ENCODE assay signal across 22 cellular contexts in the genomic region with DNA sequence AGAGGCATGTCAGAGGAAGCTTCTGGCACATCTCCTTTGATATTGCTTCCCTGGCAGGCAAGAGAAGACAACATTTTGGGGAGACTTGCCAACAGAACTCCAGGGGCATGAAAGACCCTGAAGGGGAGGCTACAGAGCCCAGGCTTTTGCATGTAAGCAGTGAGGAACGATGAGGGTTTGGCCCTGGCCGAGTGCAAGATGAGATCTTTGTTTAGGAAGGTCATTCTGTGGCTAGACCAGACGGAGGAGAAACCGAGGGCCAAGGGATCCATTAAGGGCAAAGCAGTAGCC. TPM values are rescaled to one million over a fixed set of nuclear protein-coding genes. Genes with fewer than 3 reads are reported as not detected.
DNase-seq lines count a peak whose midpoint lies in the region; ATAC-seq and TF ChIP-seq lines count a peak whose summit lies in the region.
"Had no signal": no experiment of that assay in that cellular context is flagged by ENCODE, and none has a peak within 500 bp of the region (broad histone marks: within the 10 kb centered on the region; RNA-seq: fewer than 3 reads in every experiment).

No MANE protein-coding gene starts in this region.

- peaks cover 0 to 49% of the 10 kb centered on the region in 2 donors for H3K4me1 ChIP-seq in right atrium auricular region
- H3K4me1 ChIP-seq in gastroesophageal sphincter: peaks cover 8 to 90% (median 29%) of the 10 kb centered on the region in 3 donors
- H3K4me1 ChIP-seq in uterus: peaks cover 9 to 18% of the 10 kb centered on the region in 2 donors

- no peaks in the 10 kb centered on the region for H3K27me3 ChIP-seq in right atrium auricular region
- H3K27me3 ChIP-seq in gastroesophageal sphincter: no peaks in the 10 kb centered on the region
- H3K27me3 ChIP-seq in uterus: no peaks in the 10 kb centered on the region

- H3K9me3 Mint-ChIP-seq in progenitor cell of endocrine pancreas (ENCODE audit: low read depth): no peaks in the 10 kb centered on the region
- H3K9me3 Mint-ChIP-seq in activated T-helper 1 cell treated with anti-CD3 and anti-CD28 coated beads, Interleukin-12 subunit alpha, Interleukin-12 subunit beta, Interleukin-2, Interleukin-4 antibody, amounts not matched to agents 30 ng/mL and 10 ng/mL and 1 ng/mL, durations not matched to agents 14 hours and 24 hours and 36 hours: no peaks in the 10 kb centered on the region
- H3K9me3 Mint-ChIP-seq: activated CD4-positive, alpha-beta memory T cell treated with anti-CD3 and anti-CD28 coated beads, Interleukin-2, amount 10 ng/mL, durations not matched to agents 7 days and 5 days; CD4-positive, alpha-beta memory T cell had no signal

- H3K36me3 ChIP-seq in right atrium auricular region (peaks cover 5% of the 10 kb centered on the region), gastroesophageal sphincter (no peaks in the 10 kb centered on the region), uterus (no peaks in the 10 kb centered on the region)

- TF ChIP-seq CTCF in right atrium auricular region (IDR thresholded peaks at IDR 0.05) (no peak), gastroesophageal sphincter (IDR thresholded peaks at IDR 0.05) (no peak), progenitor cell of endocrine pancreas (IDR thresholded peaks at IDR 0.05; ENCODE audit: unreplicated experiment) (no peak), uterus (IDR thresholded peaks at IDR 0.05) (no peak)

- H3K36me3 Mint-ChIP-seq in progenitor cell of endocrine pancreas (ENCODE audit: insufficient read depth): peaks cover 10% of the 10 kb centered on the region
- no peaks in the 10 kb centered on the region for H3K36me3 Mint-ChIP-seq in activated T-helper 1 cell treated with anti-CD3 and anti-CD28 coated beads, Interleukin-12 subunit alpha, Interleukin-12 subunit beta, Interleukin-2, Interleukin-4 antibody, amounts not matched to agents 30 ng/mL and 10 ng/mL and 1 ng/mL, durations not matched to agents 14 hours and 24 hours and 36 hours (ENCODE audit: low read depth)
- H3K36me3 Mint-ChIP-seq: naive B cell had no signal

- intact Hi-C loops in Right ventricle myocardium inferior (cut with DNase I): loop anchor here (5.0 kb wide), 4 partner anchors 34 to 211 kb away; no protein-coding TSS in a partner anchor
- intact Hi-C loops in uterus (cut with DNase I; ENCODE audit: low total_unique reads): no loop called here
- intact Hi-C loops in activated T-helper 1 cell treated with anti-CD3 and anti-CD28 coated beads, Interleukin-12 subunit alpha, Interleukin-12 subunit beta, Interleukin-2, Interleukin-4 antibody, amounts not matched to agents 30 ng/mL and 10 ng/mL and 1 ng/mL, durations not matched to agents 14 hours and 24 hours and 36 hours (cut with micrococcal nuclease): no loop called here

- peak overlapping the region; percentile 84 to 89 for H3K27ac ChIP-seq in right atrium auricular region
- H3K27ac ChIP-seq in gastroesophageal sphincter: peak overlapping the region; percentile 76 to 93 (median 82)
- H3K27ac ChIP-seq in uterus: peak overlapping the region; percentile 88 to 97

- no peak for DNase-seq in right atrium auricular region (ENCODE audit: low spot score)
- DNase-seq in Right ventricle myocardium inferior (ENCODE audit: missing footprints): no peak
- no peak for DNase-seq in progenitor cell of endocrine pancreas (ENCODE audit: low spot score, unreplicated experiment)
- DNase-seq in uterus: no peak
- DNase-seq in activated T-helper 1 cell treated with anti-CD3 and anti-CD28 coated beads, Interleukin-12 subunit alpha, Interleukin-12 subunit beta, Interleukin-2, Interleukin-4 antibody, amounts not matched to agents 30 ng/mL and 10 ng/mL and 1 ng/mL, durations not matched to agents 14 hours and 24 hours and 36 hours (ENCODE audit: low spot score): no peak
- DNase-seq: activated CD4-positive, alpha-beta memory T cell treated with anti-CD3 and anti-CD28 coated beads, Interleukin-2, amount 10 ng/mL, durations not matched to agents 7 days and 5 days; amniotic stem cell; CD4-positive, alpha-beta memory T cell; erythroblast; hippocampal formation; kidney glomerular epithelial cell; MM.1S; naive B cell; NCI-H2029; NCI-H526; OCI-M1; stimulated activated CD4-positive, alpha-beta T cell treated with anti-CD3 and anti-CD28 coated beads, Interleukin-4, amount 100 ng/mL, for 1 hour had no signal

- H3K27me3 Mint-ChIP-seq in progenitor cell of endocrine pancreas: no peaks in the 10 kb centered on the region
- peaks cover 9% of the 10 kb centered on the region for H3K27me3 Mint-ChIP-seq in activated T-helper 1 cell treated with anti-CD3 and anti-CD28 coated beads, Interleukin-12 subunit alpha, Interleukin-12 subunit beta, Interleukin-2, Interleukin-4 antibody, amounts not matched to agents 30 ng/mL and 10 ng/mL and 1 ng/mL, durations not matched to agents 14 hours and 24 hours and 36 hours (ENCODE audit: insufficient read depth)
- H3K27me3 Mint-ChIP-seq: activated CD4-positive, alpha-beta memory T cell treated with anti-CD3 and anti-CD28 coated beads, Interleukin-2, amount 10 ng/mL, durations not matched to agents 7 days and 5 days; CD4-positive, alpha-beta memory T cell; naive B cell had no signal

- H3K4me1 Mint-ChIP-seq in progenitor cell of endocrine pancreas (ENCODE audit: low read depth): peaks cover 39% of the 10 kb centered on the region
- peaks cover 25% of the 10 kb centered on the region for H3K4me1 Mint-ChIP-seq in activated T-helper 1 cell treated with anti-CD3 and anti-CD28 coated beads, Interleukin-12 subunit alpha, Interleukin-12 subunit beta, Interleukin-2, Interleukin-4 antibody, amounts not matched to agents 30 ng/mL and 10 ng/mL and 1 ng/mL, durations not matched to agents 14 hours and 24 hours and 36 hours (ENCODE audit: low read depth)

- H3K4me3 ChIP-seq in right atrium auricular region (peak overlapping the region; percentile 43 to 53), gastroesophageal sphincter (peak overlapping the region; percentile 14 to 45), uterus (peak overlapping the region; percentile 7 to 41)

- H3K27ac Mint-ChIP-seq in progenitor cell of endocrine pancreas: peak overlapping the region; percentile 63
- no peak overlapping the region for H3K27ac Mint-ChIP-seq in activated T-helper 1 cell treated with anti-CD3 and anti-CD28 coated beads, Interleukin-12 subunit alpha, Interleukin-12 subunit beta, Interleukin-2, Interleukin-4 antibody, amounts not matched to agents 30 ng/mL and 10 ng/mL and 1 ng/mL, durations not matched to agents 14 hours and 24 hours and 36 hours
- H3K27ac Mint-ChIP-seq: activated CD4-positive, alpha-beta memory T cell treated with anti-CD3 and anti-CD28 coated beads, Interleukin-2, amount 10 ng/mL, durations not matched to agents 7 days and 5 days; naive B cell had no signal

- TF ChIP-seq POLR2A in gastroesophageal sphincter (IDR thresholded peaks at IDR 0.05): no peak
- no peak for TF ChIP-seq POLR2A in uterus (IDR thresholded peaks at IDR 0.05)

- ATAC-seq in Right ventricle myocardium inferior: no peak
- ATAC-seq in gastroesophageal sphincter: no peak
- ATAC-seq in GM21619 (IDR thresholded peaks at IDR 0.05; ENCODE audit: unreplicated experiment): no peak
- ATAC-seq in HG03460 (IDR thresholded peaks at IDR 0.05; ENCODE audit: unreplicated experiment): no peak
- ATAC-seq: sciatic nerve, SK-N-SH treated with all-trans-retinoic acid at 6 μM for 48 hours had no signal

- no peak overlapping the region for H3K4me3 Mint-ChIP-seq in progenitor cell of endocrine pancreas (ENCODE audit: low read depth)
- H3K4me3 Mint-ChIP-seq in activated T-helper 1 cell treated with anti-CD3 and anti-CD28 coated beads, Interleukin-12 subunit alpha, Interleukin-12 subunit beta, Interleukin-2, Interleukin-4 antibody, amounts not matched to agents 30 ng/mL and 10 ng/mL and 1 ng/mL, durations not matched to agents 14 hours and 24 hours and 36 hours: no peak overlapping the region
- H3K4me3 Mint-ChIP-seq: activated CD4-positive, alpha-beta memory T cell treated with anti-CD3 and anti-CD28 coated beads, Interleukin-2, amount 10 ng/mL, durations not matched to agents 7 days and 5 days; CD4-positive, alpha-beta memory T cell; naive B cell had no signal

- no peak for TF ChIP-seq EP300 in gastroesophageal sphincter (IDR thresholded peaks at IDR 0.05)

- H3K9me3 ChIP-seq in right atrium auricular region (no peaks in the 10 kb centered on the region), gastroesophageal sphincter (no peaks in the 10 kb centered on the region), uterus (no peaks in the 10 kb centered on the region)

- WGBS in gastroesophageal sphincter (ENCODE audit: low coverage in 1 of 2), 2 donors: 27 to 63% methylated on average over 3 to 4 of the region's 4 CpGs

RNA-seq across cellular contexts. Expression of gene SVIL, which starts 3.8 kb away (rescaled TPM):
- total RNA-seq in right atrium auricular region (100 to 1,000 TPM; 260 to 340 TPM), Right ventricle myocardium inferior (327 TPM), gastroesophageal sphincter (1,000 to 10,000 TPM in 2 of 4 donors, 100 to 1,000 TPM in 2; 585 to 1,262 (median 942) TPM), progenitor cell of endocrine pancreas (88.2 and 98.8 TPM in 2 replicates), uterus (100 to 1,000 TPM; 108 to 316 (median 209) TPM)
- 7.4 and 8.1 TPM in 2 replicates for total RNA-seq in activated T-helper 1 cell treated with anti-CD3 and anti-CD28 coated beads, Interleukin-12 subunit alpha, Interleukin-12 subunit beta, Interleukin-2, Interleukin-4 antibody, amounts not matched to agents 30 ng/mL and 10 ng/mL and 1 ng/mL, durations not matched to agents 14 hours and 24 hours and 36 hours
